22 cellular contexts compared by ENCODE assay signal in genomic region chr1:10829965-10830515, GRCh38. TPM values are rescaled to one million over a fixed set of nuclear protein-coding genes. Genes with fewer than 3 reads are reported as not detected.
DNase-seq lines count a peak whose midpoint lies in the region; ATAC-seq and TF ChIP-seq lines count a peak whose summit lies in the region.
"Had no signal": no experiment of that assay in that cellular context is flagged by ENCODE, and none has a peak within 500 bp of the region (broad histone marks: within the 10 kb centered on the region; RNA-seq: fewer than 3 reads in every experiment).

No MANE protein-coding gene starts in this region.

- H3K27me3 Mint-ChIP-seq in stimulated activated naive CD8-positive, alpha-beta T cell treated with anti-CD3 and anti-CD28 coated beads, Interleukin-15, amount 100 ng/mL, for 72 hours, result peaks cover 25% of the 10 kb centered on the region
- H3K27me3 Mint-ChIP-seq in WTC11 (ENCODE audit: low read depth) (peaks cover 11% of the 10 kb centered on the region), nephron progenitor cell (ENCODE audit: low read depth, poor library complexity) (peaks cover 35% of the 10 kb centered on the region)

- H3K4me3 Mint-ChIP-seq in stimulated activated naive CD8-positive, alpha-beta T cell treated with anti-CD3 and anti-CD28 coated beads, Interleukin-15, amount 100 ng/mL, for 72 hours, result no peak overlapping the region
- no peak overlapping the region for H3K4me3 Mint-ChIP-seq in WTC11
- no peak overlapping the region for H3K4me3 Mint-ChIP-seq in nephron progenitor cell
- H3K4me3 Mint-ChIP-seq: CD8-positive, alpha-beta T cell had no signal

- H3K9me3 Mint-ChIP-seq in stimulated activated naive CD8-positive, alpha-beta T cell treated with anti-CD3 and anti-CD28 coated beads, Interleukin-15, amount 100 ng/mL, for 72 hours, result no peaks in the 10 kb centered on the region
- H3K9me3 Mint-ChIP-seq in WTC11 (no peaks in the 10 kb centered on the region), nephron progenitor cell (no peaks in the 10 kb centered on the region)
- H3K9me3 Mint-ChIP-seq: CD8-positive, alpha-beta T cell had no signal

- peak; percentile 16 for ATAC-seq in stimulated activated naive CD8-positive, alpha-beta T cell treated with anti-CD3 and anti-CD28 coated beads, Interleukin-15, Interleukin-2, amounts not matched to agents 100 U/mL and 50 U/mL, for 24 hours
- ATAC-seq in stimulated activated naive CD8-positive, alpha-beta T cell treated with anti-CD3 and anti-CD28 coated beads, Interleukin-15, amount 100 ng/mL, for 72 hours, result no peak
- peak; percentile 14; the same call in 1 of the 2 replicates for ATAC-seq in WTC11
- ATAC-seq: CD8-positive, alpha-beta T cell; HCT116; SK-N-SH treated with all-trans-retinoic acid at 6 μM for 48 hours had no signal

- no peaks in the 10 kb centered on the region for H3K4me1 Mint-ChIP-seq in stimulated activated naive CD8-positive, alpha-beta T cell treated with anti-CD3 and anti-CD28 coated beads, Interleukin-15, amount 100 ng/mL, for 72 hours
- H3K4me1 Mint-ChIP-seq in WTC11, result peaks cover 12% of the 10 kb centered on the region
- peaks cover 62% of the 10 kb centered on the region for H3K4me1 Mint-ChIP-seq in nephron progenitor cell

- POLR2A ChIA-PET in WTC11 (lab: Charles Lee), result interaction anchor here (0.5 kb wide), 1 partner anchor 32 kb away, joined by 3 read pairs; no protein-coding TSS in a partner anchor

- DNase-seq in stimulated activated naive CD8-positive, alpha-beta T cell treated with anti-CD3 and anti-CD28 coated beads, Interleukin-15, Interleukin-2, amounts not matched to agents 100 U/mL and 50 U/mL, for 24 hours, result no peak
- DNase-seq in stimulated activated naive CD8-positive, alpha-beta T cell treated with anti-CD3 and anti-CD28 coated beads, Interleukin-15, amount 100 ng/mL, for 72 hours, result no peak
- DNase-seq in WTC11 (ENCODE audit: low spot score) (no peak), nephron progenitor cell (peak; percentile 40), GM19238 (ENCODE audit: insufficient read length, low spot score) (no peak), SHP77 treated with DMSO at 0.1 percent for 48 hours (lab: John Stamatoyannopoulos, UW) (no peak), midbrain (lab: John Stamatoyannopoulos, UW) (no peak), HK-2 (ENCODE audit: unreplicated experiment) (no peak)
- DNase-seq: BE2C; Calu3; CD8-positive, alpha-beta T cell; GF-D8; GOT3; KBM-7; NCI-H1417 treated with DMSO at 0.1 percent for 48 hours; NCI-H2029; NCI-H2171 treated with DMSO at 0.1 percent for 48 hours; NCI-H446 treated with DMSO at 0.1 percent for 48 hours; OCI-M1; SIG-M5 had no signal

- H3K36me3 Mint-ChIP-seq in WTC11, result no peaks in the 10 kb centered on the region
- H3K36me3 Mint-ChIP-seq in nephron progenitor cell (ENCODE audit: low read depth), result no peaks in the 10 kb centered on the region
- H3K36me3 Mint-ChIP-seq: CD8-positive, alpha-beta T cell had no signal

- CTCF ChIA-PET in WTC11 (lab: Charles Lee), result no interaction called here

- no peak overlapping the region for H3K27ac Mint-ChIP-seq in stimulated activated naive CD8-positive, alpha-beta T cell treated with anti-CD3 and anti-CD28 coated beads, Interleukin-15, amount 100 ng/mL, for 72 hours
- H3K27ac Mint-ChIP-seq in WTC11, result no peak overlapping the region
- H3K27ac Mint-ChIP-seq in nephron progenitor cell, result no peak overlapping the region
- H3K27ac Mint-ChIP-seq: CD8-positive, alpha-beta T cell had no signal

- TF ChIP-seq CTCF in WTC11 (IDR thresholded peaks at IDR 0.05) (no peak), nephron progenitor cell (IDR thresholded peaks at IDR 0.05) (no peak)

TF ChIP-seq in WTC11, 78 proteins besides CTCF, POLR2A, EP300 and RAD21 (continues in another document):
- TF ChIP-seq ATF6 (CRISPR knock-in tag; IDR thresholded peaks at IDR 0.05) (no peak), ETV6 (CRISPR knock-in tag; IDR thresholded peaks at IDR 0.05) (no peak), JUN (CRISPR knock-in tag; IDR thresholded peaks at IDR 0.05) (no peak), STAT6 (CRISPR knock-in tag; conservative IDR thresholded peaks at IDR 0.05; ENCODE audit: low read depth) (no peak), MXD4 (CRISPR knock-in tag; IDR thresholded peaks at IDR 0.05; ENCODE audit: borderline replicate concordance) (no peak), SMAD3 (CRISPR knock-in tag; IDR thresholded peaks at IDR 0.05; ENCODE audit: borderline replicate concordance) (no peak), GTF2I (CRISPR knock-in tag; conservative IDR thresholded peaks at IDR 0.05) (no peak), ZNF281 (CRISPR knock-in tag; IDR thresholded peaks at IDR 0.05) (no peak)
- TF ChIP-seq, protein P1, sequence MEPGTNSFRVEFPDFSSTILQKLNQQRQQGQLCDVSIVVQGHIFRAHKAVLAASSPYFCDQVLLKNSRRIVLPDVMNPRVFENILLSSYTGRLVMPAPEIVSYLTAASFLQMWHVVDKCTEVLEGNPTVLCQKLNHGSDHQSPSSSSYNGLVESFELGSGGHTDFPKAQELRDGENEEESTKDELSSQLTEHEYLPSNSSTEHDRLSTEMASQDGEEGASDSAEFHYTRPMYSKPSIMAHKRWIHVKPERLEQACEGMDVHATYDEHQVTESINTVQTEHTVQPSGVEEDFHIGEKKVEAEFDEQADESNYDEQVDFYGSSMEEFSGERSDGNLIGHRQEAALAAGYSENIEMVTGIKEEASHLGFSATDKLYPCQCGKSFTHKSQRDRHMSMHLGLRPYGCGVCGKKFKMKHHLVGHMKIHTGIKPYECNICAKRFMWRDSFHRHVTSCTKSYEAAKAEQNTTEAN (CRISPR knock-in tag; IDR thresholded peaks at IDR 0.05), result no peak
- TF ChIP-seq, protein P2, sequence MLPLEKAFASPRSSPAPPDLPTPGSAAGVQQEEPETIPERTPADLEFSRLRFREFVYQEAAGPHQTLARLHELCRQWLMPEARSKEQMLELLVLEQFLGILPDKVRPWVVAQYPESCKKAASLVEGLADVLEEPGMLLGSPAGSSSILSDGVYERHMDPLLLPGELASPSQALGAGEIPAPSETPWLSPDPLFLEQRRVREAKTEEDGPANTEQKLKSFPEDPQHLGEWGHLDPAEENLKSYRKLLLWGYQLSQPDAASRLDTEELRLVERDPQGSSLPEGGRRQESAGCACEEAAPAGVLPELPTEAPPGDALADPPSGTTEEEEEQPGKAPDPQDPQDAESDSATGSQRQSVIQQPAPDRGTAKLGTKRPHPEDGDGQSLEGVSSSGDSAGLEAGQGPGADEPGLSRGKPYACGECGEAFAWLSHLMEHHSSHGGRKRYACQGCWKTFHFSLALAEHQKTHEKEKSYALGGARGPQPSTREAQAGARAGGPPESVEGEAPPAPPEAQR (CRISPR knock-in tag; IDR thresholded peaks at IDR 0.05), result no peak

RNA-seq across cellular contexts. Expression of gene CASZ1, which starts 33.6 kb away (rescaled TPM):
- 6.9 to 11.7 TPM (median 8.7 TPM) in 3 replicates for total RNA-seq in WTC11 (2021)
